8 cellular contexts compared by ENCODE assay signal in the genomic region with DNA sequence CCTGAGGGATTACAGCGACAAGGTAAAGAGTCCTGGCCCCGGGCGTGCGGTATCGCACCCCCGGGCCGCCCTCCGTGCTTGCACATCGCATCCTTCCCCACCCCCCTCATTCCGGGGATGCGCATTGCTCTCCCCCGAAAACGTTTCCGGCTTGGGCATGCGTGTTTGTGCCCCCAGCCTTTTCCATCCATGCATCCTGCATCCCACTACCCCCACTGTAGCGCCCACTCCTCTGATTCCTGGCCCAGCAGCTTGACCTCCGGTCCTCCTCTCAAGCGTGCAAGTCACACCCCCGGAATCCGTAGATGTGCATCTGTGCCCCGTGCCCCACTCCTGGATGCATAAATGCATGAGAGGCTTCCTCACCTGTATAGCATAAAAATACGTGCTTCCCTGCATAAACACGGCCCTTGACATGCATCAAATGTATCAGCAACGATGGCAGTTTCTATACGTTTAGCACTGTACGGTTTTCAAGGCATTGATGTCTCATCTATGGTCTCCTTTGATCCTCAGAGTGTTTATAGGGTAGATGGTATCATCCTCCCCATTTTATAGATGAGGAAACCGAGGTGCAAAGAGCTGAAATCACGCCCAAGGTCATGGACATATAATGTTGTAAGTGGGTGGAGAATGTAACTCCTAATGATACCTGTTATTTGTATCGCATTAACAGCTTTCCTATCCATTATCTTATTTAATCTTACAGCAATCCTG. TPM values are rescaled to one million over a fixed set of nuclear protein-coding genes. Genes with fewer than 3 reads are reported as not detected.
DNase-seq lines count a peak whose midpoint lies in the region; ATAC-seq and TF ChIP-seq lines count a peak whose summit lies in the region.

No MANE protein-coding gene starts in this region.

- peak overlapping the region; percentile 97 for H3K27ac Mint-ChIP-seq in activated naive CD4-positive, alpha-beta T cell treated with anti-CD3 and anti-CD28 coated beads, Interleukin-2, amount 50 U/mL, for 24 hours
- peak overlapping the region; percentile 96 to 98 for H3K27ac Mint-ChIP-seq in stimulated activated naive CD8-positive, alpha-beta T cell treated with anti-CD3 and anti-CD28 coated beads, Interleukin-15, amount 100 ng/mL, for 72 hours

- 5% methylated on average over 29 of the region's 29 CpGs for WGBS in heart right ventricle, 2 donors

- peaks cover 0 to 3% (median 0%) of the 10 kb centered on the region in 9 donors for H3K36me3 ChIP-seq in heart right ventricle

- ATAC-seq in heart right ventricle (no peak), left ventricle myocardium superior (no peak), HG03521 (IDR thresholded peaks at IDR 0.05; ENCODE audit: unreplicated experiment) (peak; percentile 1), HG03354 (IDR thresholded peaks at IDR 0.05; ENCODE audit: poor library complexity, severe bottlenecking, unreplicated experiment) (no peak)
- peak; percentile 22 for ATAC-seq in stimulated activated naive CD8-positive, alpha-beta T cell treated with anti-CD3 and anti-CD28 coated beads, Interleukin-15, amount 100 ng/mL, for 72 hours

- TF ChIP-seq CTCF in heart right ventricle (IDR thresholded peaks at IDR 0.05): no peak

- peak overlapping the region; percentile 99 for H3K4me3 Mint-ChIP-seq in activated naive CD4-positive, alpha-beta T cell treated with anti-CD3 and anti-CD28 coated beads, Interleukin-2, amount 50 U/mL, for 24 hours
- H3K4me3 Mint-ChIP-seq in stimulated activated naive CD8-positive, alpha-beta T cell treated with anti-CD3 and anti-CD28 coated beads, Interleukin-15, amount 100 ng/mL, for 72 hours: peak overlapping the region; percentile 95 to 99

- no peaks in the 10 kb centered on the region for H3K27me3 ChIP-seq in heart right ventricle

- H3K36me3 Mint-ChIP-seq in activated naive CD4-positive, alpha-beta T cell treated with anti-CD3 and anti-CD28 coated beads, Interleukin-2, amount 50 U/mL, for 24 hours: no peaks in the 10 kb centered on the region

- no peaks in the 10 kb centered on the region for H3K9me3 ChIP-seq in heart right ventricle
- H3K9me3 ChIP-seq in iPS-18c (ENCODE audit: control insufficient read depth, insufficient read depth, low read length): no peaks in the 10 kb centered on the region

- no peaks in the 10 kb centered on the region for H3K9me3 Mint-ChIP-seq in activated naive CD4-positive, alpha-beta T cell treated with anti-CD3 and anti-CD28 coated beads, Interleukin-2, amount 50 U/mL, for 24 hours
- H3K9me3 Mint-ChIP-seq in stimulated activated naive CD8-positive, alpha-beta T cell treated with anti-CD3 and anti-CD28 coated beads, Interleukin-15, amount 100 ng/mL, for 72 hours: no peaks in the 10 kb centered on the region

- no peaks in the 10 kb centered on the region for H3K27me3 Mint-ChIP-seq in activated naive CD4-positive, alpha-beta T cell treated with anti-CD3 and anti-CD28 coated beads, Interleukin-2, amount 50 U/mL, for 24 hours
- H3K27me3 Mint-ChIP-seq in stimulated activated naive CD8-positive, alpha-beta T cell treated with anti-CD3 and anti-CD28 coated beads, Interleukin-15, amount 100 ng/mL, for 72 hours: no peaks in the 10 kb centered on the region

- peak overlapping the region; percentile 88 to 99 (median 96) for H3K27ac ChIP-seq in heart right ventricle

- intact Hi-C loops in heart right ventricle (cut with DNase I) (loop anchor here in 2 of 10 donors (1.0 to 5.0 kb wide), 2 partner anchors 62 to 66 kb away; no protein-coding TSS in a partner anchor), left ventricle myocardium superior (cut with micrococcal nuclease) (no loop called here)

- H3K4me1 ChIP-seq in heart right ventricle: peaks cover 2 to 45% (median 20%) of the 10 kb centered on the region in 9 donors

- H3K4me1 Mint-ChIP-seq in activated naive CD4-positive, alpha-beta T cell treated with anti-CD3 and anti-CD28 coated beads, Interleukin-2, amount 50 U/mL, for 24 hours: peaks cover 40% of the 10 kb centered on the region
- peaks cover 36% of the 10 kb centered on the region for H3K4me1 Mint-ChIP-seq in stimulated activated naive CD8-positive, alpha-beta T cell treated with anti-CD3 and anti-CD28 coated beads, Interleukin-15, amount 100 ng/mL, for 72 hours

- peak overlapping the region; percentile 77 to 99 (median 94) for H3K4me3 ChIP-seq in heart right ventricle
- peak overlapping the region; percentile 94 for H3K4me3 ChIP-seq in iPS-18c (ENCODE audit: insufficient read depth, low read depth, low read length)

- DNase-seq in heart right ventricle (no peak), left ventricle myocardium superior (no peak), COLO668 (lab: John Stamatoyannopoulos, UW; ENCODE audit: unreplicated experiment) (no peak)
- no peak for DNase-seq in stimulated activated naive CD8-positive, alpha-beta T cell treated with anti-CD3 and anti-CD28 coated beads, Interleukin-15, amount 100 ng/mL, for 72 hours

RNA-seq across cellular contexts. Expression of a gene that starts 0.5 kb away (rescaled TPM):
- total RNA-seq in heart right ventricle: 10 to 100 TPM; 14.1 to 32.1 (median 23.2) TPM
- polyA plus RNA-seq in heart right ventricle: 1 to 10 TPM; 6.6 to 8.6 TPM
- 28.6 TPM for total RNA-seq in left ventricle myocardium superior

Comparison
In these comparisons a context has a peak if more than half of its experiments do, and no peak if none do; other contexts are left out.
1. ATAC-seq: peak in HG03521 (single experiment) and stimulated activated naive CD8-positive, alpha-beta T cell treated with anti-CD3 and anti-CD28 coated beads, Interleukin-15, amount 100 ng/mL, for 72 hours (single experiment); none in heart right ventricle (0 of 8), left ventricle myocardium superior (single experiment) and HG03354 (single experiment).